In genomic region chr17:72725432-72726068, GRCh38 we compare ENCODE assay signal across 8 cellular contexts.
DNase-seq lines count a peak whose midpoint lies in the region; ATAC-seq, FAIRE-seq and TF ChIP-seq lines count a peak whose summit lies in the region.

No MANE protein-coding gene starts in this region.

- no peaks in the 10 kb centered on the region for H3F3A ChIP-seq in neural cell (ENCODE audit: insufficient read depth, low read length, poor library complexity, severe bottlenecking)

- FAIRE-seq in HTR-8/SVneo (lab: Jason Lieb, UNC): peak; percentile 66

- peak; percentile 12 for TF ChIP-seq EP300 in neural cell (conservative IDR thresholded peaks at IDR 0.05; ENCODE audit: poor library complexity, severe bottlenecking)

- no peak overlapping the region for H2AFZ ChIP-seq in neural cell (ENCODE audit: low read depth, low read length)

- no peak overlapping the region for H3K4me2 ChIP-seq in neural cell (ENCODE audit: low read length)

- intact Hi-C loops in upper lobe of right lung (cut with DNase I): no loop called here

- DNase-seq in SIG-M5 treated with dmso at 0.1 percent for 504 hours (lab: John Stamatoyannopoulos, UW; ENCODE audit: unreplicated experiment): peak; percentile 54
- DNase-seq in SIG-M5 (lab: John Stamatoyannopoulos, UW): no peak
- peak; percentile 75 for DNase-seq in HTR-8/SVneo (ENCODE audit: insufficient read length, low spot score)
- DNase-seq in NCI-H774 (lab: John Stamatoyannopoulos, UW): peak; percentile 74
- peak; percentile 19 for DNase-seq in activated T-cell treated with anti-CD3 and anti-CD28 coated beads for 24 hours (ENCODE audit: low read depth)
- DNase-seq in fibroblast of mammary gland (ENCODE audit: low read depth): peak; percentile 68
- peak; percentile 78 for DNase-seq in upper lobe of right lung

- H3K4me3 ChIP-seq in fibroblast of mammary gland (ENCODE audit: control insufficient read depth, low read depth, low read length) (no peak overlapping the region), neural cell (ENCODE audit: low read length) (no peak overlapping the region), upper lobe of right lung (no peak overlapping the region)

- H3K9me3 ChIP-seq in neural cell (ENCODE audit: low read length) (no peaks in the 10 kb centered on the region), upper lobe of right lung (no peaks in the 10 kb centered on the region)

- no peaks in the 10 kb centered on the region for H3K79me2 ChIP-seq in neural cell (replicated peaks; ENCODE audit: insufficient read depth, low read length)

- ATAC-seq in upper lobe of right lung: peak; percentile 84

- H3K4me1 ChIP-seq in upper lobe of right lung: no peaks in the 10 kb centered on the region

- H3K27me3 ChIP-seq in neural cell (ENCODE audit: insufficient read depth, low read depth, low read length) (no peaks in the 10 kb centered on the region), upper lobe of right lung (no peaks in the 10 kb centered on the region)

- H3K36me3 ChIP-seq in neural cell (ENCODE audit: insufficient read depth, low read length): no peaks in the 10 kb centered on the region
- H3K36me3 ChIP-seq in upper lobe of right lung: no peaks in the 10 kb centered on the region

- TF ChIP-seq RAD21 in neural cell (conservative IDR thresholded peaks at IDR 0.05): peak; percentile 98

- no peak overlapping the region for H3K9ac ChIP-seq in neural cell (ENCODE audit: low read length)

- H3K27ac ChIP-seq in neural cell (ENCODE audit: low read length) (no peak overlapping the region), upper lobe of right lung (no peak overlapping the region)

- TF ChIP-seq CTCF in fibroblast of mammary gland (conservative IDR thresholded peaks at IDR 0.05; ENCODE audit: control insufficient read depth, insufficient read depth, low read depth, low read length): peak; percentile 98
- peak; percentile 97 for TF ChIP-seq CTCF in neural cell (IDR thresholded peaks at IDR 0.05; ENCODE audit: poor library complexity, severe bottlenecking)
- TF ChIP-seq CTCF in upper lobe of right lung (IDR thresholded peaks at IDR 0.05): peak; percentile 88

- H3K9me2 ChIP-seq in neural cell (ENCODE audit: insufficient read depth, low read length): no peaks in the 10 kb centered on the region

- no peaks in the 10 kb centered on the region for H4K20me1 ChIP-seq in neural cell (ENCODE audit: insufficient read depth)

TF ChIP-seq in neural cell, 6 proteins besides CTCF, POLR2A, EP300 and RAD21:
- TF ChIP-seq MXI1 (conservative IDR thresholded peaks at IDR 0.05; ENCODE audit: poor library complexity, severe bottlenecking): peak; percentile 28
- no peak for TF ChIP-seq POLR2AphosphoS5 (IDR thresholded peaks at IDR 0.05)
- TF ChIP-seq SMC3 (conservative IDR thresholded peaks at IDR 0.05; ENCODE audit: poor library complexity): peak; percentile 97
- TF ChIP-seq REST (IDR thresholded peaks at IDR 0.05; ENCODE audit: borderline replicate concordance): peak; percentile 76
- no peak for TF ChIP-seq EZH2 (IDR thresholded peaks at IDR 0.05; ENCODE audit: borderline replicate concordance, insufficient read depth, low read length, poor library complexity, severe bottlenecking)
